In genomic region chr2:20182241-20182931, GRCh38 we compare ENCODE assay signal across 11 cellular contexts. TPM values are rescaled to one million over a fixed set of nuclear protein-coding genes. Genes with fewer than 3 reads are reported as not detected.
DNase-seq lines count a peak whose midpoint lies in the region; ATAC-seq and TF ChIP-seq lines count a peak whose summit lies in the region.
"Had no signal": no experiment of that assay in that cellular context is flagged by ENCODE, and none has a peak within 500 bp of the region (broad histone marks: within the 10 kb centered on the region; RNA-seq: fewer than 3 reads in every experiment).

No MANE protein-coding gene starts in this region.

- H2AFZ ChIP-seq in GM23248 (no peak overlapping the region), fibroblast of lung (ENCODE audit: low read length) (no peak overlapping the region)

- no peak overlapping the region for H3K27ac ChIP-seq in GM23248
- no peak overlapping the region for H3K27ac ChIP-seq in fibroblast of lung (ENCODE audit: insufficient read depth, low read length)
- H3K27ac ChIP-seq: neutrophil had no signal

- peak; percentile 86 for DNase-seq in GM23248
- peak; percentile 61 for DNase-seq in RKO (ENCODE audit: low spot score)
- peak; percentile 60 to 87 for DNase-seq in fibroblast of lung (ENCODE audit: low read depth in 2 of 2)
- DNase-seq in skeletal muscle cell (ENCODE audit: low read depth), result peak; percentile 54
- no peak for DNase-seq in cerebellar cortex (ENCODE audit: low spot score)
- DNase-seq in NCI-H524 treated with DMSO at 0.1 percent for 48 hours (lab: John Stamatoyannopoulos, UW), result no peak
- no peak for DNase-seq in T-helper 1 cell

- H3K9ac ChIP-seq in GM23248, result no peak overlapping the region
- H3K9ac ChIP-seq in fibroblast of lung (ENCODE audit: insufficient read depth, low read length), result no peak overlapping the region

- H3K27me3 ChIP-seq in GM23248 (replicated peaks; ENCODE audit: insufficient read depth) (no peaks in the 10 kb centered on the region), fibroblast of lung (ENCODE audit: control insufficient read depth, insufficient read depth, low read length) (no peaks in the 10 kb centered on the region)

- no peaks in the 10 kb centered on the region for H3K9me2 ChIP-seq in GM23248 (ENCODE audit: insufficient read depth)

- ATAC-seq in HG02571 (IDR thresholded peaks at IDR 0.05; ENCODE audit: unreplicated experiment), result no peak
- ATAC-seq: activated T-helper 17 cell treated with anti-CD3 and anti-CD28 coated beads, Interleukin-2, amount 50 U/mL, for 72 hours; WTC11 had no signal

- no peaks in the 10 kb centered on the region for H4K20me1 ChIP-seq in GM23248 (ENCODE audit: insufficient read depth)
- H4K20me1 ChIP-seq in fibroblast of lung (ENCODE audit: control insufficient read depth, extremely low read depth, insufficient read depth, low read length), result no peaks in the 10 kb centered on the region

- H3K4me2 ChIP-seq in GM23248 (ENCODE audit: unreplicated experiment) (no peak overlapping the region), fibroblast of lung (ENCODE audit: extremely low read depth, insufficient read depth, low read length) (no peak overlapping the region)

- H3K4me3 ChIP-seq in GM23248 (no peak overlapping the region), fibroblast of lung (replicated peaks in 1 of 4; ENCODE audit: control extremely low read depth in 1 of 4, insufficient read depth in 1 of 4, low read depth in 3 of 4, low read length in 4 of 4) (no peak overlapping the region), skeletal muscle cell (ENCODE audit: low read depth, low read length) (no peak overlapping the region)

- H3K9me3 ChIP-seq in GM23248 (ENCODE audit: low read depth) (no peaks in the 10 kb centered on the region), fibroblast of lung (ENCODE audit: control insufficient read depth, insufficient read depth, low read depth, low read length) (no peaks in the 10 kb centered on the region)
- H3K9me3 ChIP-seq: neutrophil had no signal

- in situ Hi-C loops in GM23248 (cut with MboI), result no loop called here

- H3K4me1 ChIP-seq in GM23248 (ENCODE audit: insufficient read depth) (peaks cover 14% of the 10 kb centered on the region), fibroblast of lung (ENCODE audit: control insufficient read depth, extremely low read depth, insufficient read depth, low read length) (peaks cover 3% of the 10 kb centered on the region)

- H3K79me2 ChIP-seq in GM23248 (ENCODE audit: insufficient read depth), result no peaks in the 10 kb centered on the region
- H3K79me2 ChIP-seq in fibroblast of lung (ENCODE audit: control insufficient read depth, insufficient read depth, low read length), result no peaks in the 10 kb centered on the region

- no peaks in the 10 kb centered on the region for H3K36me3 ChIP-seq in GM23248 (ENCODE audit: low read depth)
- H3K36me3 ChIP-seq in fibroblast of lung (ENCODE audit: control insufficient read depth, insufficient read depth, low read length), result no peaks in the 10 kb centered on the region
- H3K36me3 ChIP-seq: neutrophil had no signal

- H3F3A ChIP-seq in GM23248 (ENCODE audit: insufficient read depth), result 0 out of 2 replicates have a peak, but pooled peaks cover 5% of the 10 kb centered on the region

- no peak for TF ChIP-seq CTCF in fibroblast of lung (conservative IDR thresholded peaks at IDR 0.05 in 1 of 2, IDR thresholded peaks at IDR 0.05 in 1 of 2; ENCODE audit: low read depth in 1 of 2, low read length in 2 of 2)

- WGBS in GM23248 (ENCODE audit: low coverage in 1 of 2, low lambda C conversion rate in 2 of 2, missing lambda C conversion rate in 2 of 2), 2 experiments, result 67 to 71% methylated on average over 16 of the region's 16 CpGs

RNA-seq across cellular contexts. Expression of gene SDC1, which starts 42.5 kb away (rescaled TPM):
- total RNA-seq in GM23248 (2014; rRNA removed; shearing (Covaris generic)), result 32.5 and 33.1 TPM in 2 replicates
- 24.5 and 25.6 TPM in 2 replicates for polyA plus RNA-seq in GM23248 (2016; fragmentation: Nextera tagmentation; extraction: Ambion mirVana)
- 17.5 and 56.8 TPM in 2 replicates for total RNA-seq in fibroblast of lung
- 14.6 and 45.5 TPM in 2 replicates for polyA plus RNA-seq in fibroblast of lung
- 16.6 and 55.9 TPM in 2 replicates for polyA plus RNA-seq in fibroblast of lung (2012)
- polyA minus RNA-seq in fibroblast of lung (ENCODE audit: low replicate concordance), result 16.0 and 27.4 TPM in 2 replicates

Comparison
In these comparisons a context has a peak if more than half of its experiments do, and no peak if none do; other contexts are left out.
1. DNase-seq: peak in GM23248 (single experiment), RKO (single experiment), fibroblast of lung (2 of 2) and skeletal muscle cell (single experiment); none in cerebellar cortex (single experiment), NCI-H524 treated with DMSO at 0.1 percent for 48 hours (single experiment) and T-helper 1 cell (0 of 5).